Comparison of ENCODE assay signal across 1 cellular context in genomic region chr19:38729653-38730469, GRCh38.
TF ChIP-seq lines count a peak whose summit lies in the region.

No MANE protein-coding gene starts in this region.

TF ChIP-seq in HepG2, 621 proteins besides CTCF, POLR2A, EP300 and RAD21 (continued from another document and continues in another):
- TF ChIP-seq UBTF (CRISPR knock-in tag; IDR thresholded peaks at IDR 0.05) (no peak), HOXA9 (CRISPR knock-in tag; IDR thresholded peaks at IDR 0.05; ENCODE audit: borderline replicate concordance) (no peak), NBN (conservative IDR thresholded peaks at IDR 0.05) (no peak), ZNF558 (CRISPR knock-in tag; IDR thresholded peaks at IDR 0.05; ENCODE audit: borderline replicate concordance) (no peak), ELF3 (CRISPR knock-in tag; IDR thresholded peaks at IDR 0.05) (0 out of 2 replicates have a peak, but pooled peaks have one; percentile 36), SUZ12 (IDR thresholded peaks at IDR 0.05; ENCODE audit: low read depth, low read length) (no peak), DR1 (CRISPR knock-in tag; IDR thresholded peaks at IDR 0.05) (no peak), KAT2B (IDR thresholded peaks at IDR 0.05; ENCODE audit: borderline replicate concordance, low read depth, low read length) (no peak), STAT5B (CRISPR knock-in tag; IDR thresholded peaks at IDR 0.05) (no peak), ZSCAN12 (CRISPR knock-in tag; IDR thresholded peaks at IDR 0.05) (no peak), TCF12 (IDR thresholded peaks at IDR 0.05) (no peak), TCF12 (CRISPR knock-in tag; IDR thresholded peaks at IDR 0.05) (no peak), ZSCAN30 (CRISPR knock-in tag; IDR thresholded peaks at IDR 0.05) (no peak), ZNF530 (CRISPR knock-in tag; IDR thresholded peaks at IDR 0.05; ENCODE audit: low read depth) (no peak), ZNF557 (CRISPR knock-in tag; IDR thresholded peaks at IDR 0.05) (no peak), THAP11 (CRISPR knock-in tag; IDR thresholded peaks at IDR 0.05) (peak; percentile 31; the same call in 1 of the 2 replicates), RARA (CRISPR knock-in tag; IDR thresholded peaks at IDR 0.05) (no peak), HMGA1 (CRISPR knock-in tag; conservative IDR thresholded peaks at IDR 0.05) (no peak), ZNF329 (CRISPR knock-in tag; IDR thresholded peaks at IDR 0.05; ENCODE audit: low read depth) (no peak), ZNF224 (CRISPR knock-in tag; IDR thresholded peaks at IDR 0.05) (no peak), RXRA (CRISPR knock-in tag; IDR thresholded peaks at IDR 0.05) (0 out of 2 replicates have a peak, but pooled peaks have one; percentile 30), YEATS2 (CRISPR knock-in tag; IDR thresholded peaks at IDR 0.05; ENCODE audit: borderline replicate concordance) (no peak), NCOA2 (CRISPR knock-in tag; IDR thresholded peaks at IDR 0.05) (no peak), RORA (CRISPR knock-in tag; IDR thresholded peaks at IDR 0.05) (no peak), EZH2 (conservative IDR thresholded peaks at IDR 0.05; ENCODE audit: low read depth, low read length) (no peak), TBL1XR1 (IDR thresholded peaks at IDR 0.05; ENCODE audit: borderline replicate concordance, low read length, partially characterized antibody) (no peak), ZC3H13 (CRISPR knock-in tag; IDR thresholded peaks at IDR 0.05) (no peak), SOX6 (IDR thresholded peaks at IDR 0.05) (no peak), SOX6 (CRISPR knock-in tag; IDR thresholded peaks at IDR 0.05) (peak; percentile 31; the same call in 1 of the 2 replicates), ZNF616 (CRISPR knock-in tag; IDR thresholded peaks at IDR 0.05; ENCODE audit: low read depth) (no peak), ZNF331 (CRISPR knock-in tag; IDR thresholded peaks at IDR 0.05) (0 out of 2 replicates have a peak, but pooled peaks have one; percentile 17), ZNF282 (IDR thresholded peaks at IDR 0.05; ENCODE audit: partially characterized antibody) (no peak), HNRNPL (IDR thresholded peaks at IDR 0.05; ENCODE audit: low read depth, low read length) (no peak), ZNF564 (CRISPR knock-in tag; IDR thresholded peaks at IDR 0.05) (no peak), FOXK2 (IDR thresholded peaks at IDR 0.05) (no peak), ZBTB49 (CRISPR knock-in tag; IDR thresholded peaks at IDR 0.05; ENCODE audit: borderline replicate concordance) (no peak), ZNF30 (CRISPR knock-in tag; IDR thresholded peaks at IDR 0.05) (no peak), ZNF10 (CRISPR knock-in tag; IDR thresholded peaks at IDR 0.05; ENCODE audit: borderline replicate concordance, low read depth) (no peak), ZNF292 (CRISPR knock-in tag; IDR thresholded peaks at IDR 0.05; ENCODE audit: borderline replicate concordance, low read depth) (no peak), ZNF432 (CRISPR knock-in tag; IDR thresholded peaks at IDR 0.05; ENCODE audit: borderline replicate concordance) (no peak), ZNF674 (CRISPR knock-in tag; IDR thresholded peaks at IDR 0.05; ENCODE audit: low read depth) (no peak), KDM5B (CRISPR knock-in tag; IDR thresholded peaks at IDR 0.05; ENCODE audit: borderline replicate concordance) (no peak), SNAPC2 (CRISPR knock-in tag; IDR thresholded peaks at IDR 0.05) (no peak)
- TF ChIP-seq, protein P1, sequence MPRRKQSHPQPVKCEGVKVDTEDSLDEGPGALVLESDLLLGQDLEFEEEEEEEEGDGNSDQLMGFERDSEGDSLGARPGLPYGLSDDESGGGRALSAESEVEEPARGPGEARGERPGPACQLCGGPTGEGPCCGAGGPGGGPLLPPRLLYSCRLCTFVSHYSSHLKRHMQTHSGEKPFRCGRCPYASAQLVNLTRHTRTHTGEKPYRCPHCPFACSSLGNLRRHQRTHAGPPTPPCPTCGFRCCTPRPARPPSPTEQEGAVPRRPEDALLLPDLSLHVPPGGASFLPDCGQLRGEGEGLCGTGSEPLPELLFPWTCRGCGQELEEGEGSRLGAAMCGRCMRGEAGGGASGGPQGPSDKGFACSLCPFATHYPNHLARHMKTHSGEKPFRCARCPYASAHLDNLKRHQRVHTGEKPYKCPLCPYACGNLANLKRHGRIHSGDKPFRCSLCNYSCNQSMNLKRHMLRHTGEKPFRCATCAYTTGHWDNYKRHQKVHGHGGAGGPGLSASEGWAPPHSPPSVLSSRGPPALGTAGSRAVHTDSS (CRISPR knock-in tag; conservative IDR thresholded peaks at IDR 0.05), result no peak
- TF ChIP-seq, protein P2, sequence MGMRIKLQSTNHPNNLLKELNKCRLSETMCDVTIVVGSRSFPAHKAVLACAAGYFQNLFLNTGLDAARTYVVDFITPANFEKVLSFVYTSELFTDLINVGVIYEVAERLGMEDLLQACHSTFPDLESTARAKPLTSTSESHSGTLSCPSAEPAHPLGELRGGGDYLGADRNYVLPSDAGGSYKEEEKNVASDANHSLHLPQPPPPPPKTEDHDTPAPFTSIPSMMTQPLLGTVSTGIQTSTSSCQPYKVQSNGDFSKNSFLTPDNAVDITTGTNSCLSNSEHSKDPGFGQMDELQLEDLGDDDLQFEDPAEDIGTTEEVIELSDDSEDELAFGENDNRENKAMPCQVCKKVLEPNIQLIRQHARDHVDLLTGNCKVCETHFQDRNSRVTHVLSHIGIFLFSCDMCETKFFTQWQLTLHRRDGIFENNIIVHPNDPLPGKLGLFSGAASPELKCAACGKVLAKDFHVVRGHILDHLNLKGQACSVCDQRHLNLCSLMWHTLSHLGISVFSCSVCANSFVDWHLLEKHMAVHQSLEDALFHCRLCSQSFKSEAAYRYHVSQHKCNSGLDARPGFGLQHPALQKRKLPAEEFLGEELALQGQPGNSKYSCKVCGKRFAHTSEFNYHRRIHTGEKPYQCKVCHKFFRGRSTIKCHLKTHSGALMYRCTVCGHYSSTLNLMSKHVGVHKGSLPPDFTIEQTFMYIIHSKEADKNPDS (CRISPR knock-in tag; IDR thresholded peaks at IDR 0.05), result no peak
- TF ChIP-seq, protein P3, sequence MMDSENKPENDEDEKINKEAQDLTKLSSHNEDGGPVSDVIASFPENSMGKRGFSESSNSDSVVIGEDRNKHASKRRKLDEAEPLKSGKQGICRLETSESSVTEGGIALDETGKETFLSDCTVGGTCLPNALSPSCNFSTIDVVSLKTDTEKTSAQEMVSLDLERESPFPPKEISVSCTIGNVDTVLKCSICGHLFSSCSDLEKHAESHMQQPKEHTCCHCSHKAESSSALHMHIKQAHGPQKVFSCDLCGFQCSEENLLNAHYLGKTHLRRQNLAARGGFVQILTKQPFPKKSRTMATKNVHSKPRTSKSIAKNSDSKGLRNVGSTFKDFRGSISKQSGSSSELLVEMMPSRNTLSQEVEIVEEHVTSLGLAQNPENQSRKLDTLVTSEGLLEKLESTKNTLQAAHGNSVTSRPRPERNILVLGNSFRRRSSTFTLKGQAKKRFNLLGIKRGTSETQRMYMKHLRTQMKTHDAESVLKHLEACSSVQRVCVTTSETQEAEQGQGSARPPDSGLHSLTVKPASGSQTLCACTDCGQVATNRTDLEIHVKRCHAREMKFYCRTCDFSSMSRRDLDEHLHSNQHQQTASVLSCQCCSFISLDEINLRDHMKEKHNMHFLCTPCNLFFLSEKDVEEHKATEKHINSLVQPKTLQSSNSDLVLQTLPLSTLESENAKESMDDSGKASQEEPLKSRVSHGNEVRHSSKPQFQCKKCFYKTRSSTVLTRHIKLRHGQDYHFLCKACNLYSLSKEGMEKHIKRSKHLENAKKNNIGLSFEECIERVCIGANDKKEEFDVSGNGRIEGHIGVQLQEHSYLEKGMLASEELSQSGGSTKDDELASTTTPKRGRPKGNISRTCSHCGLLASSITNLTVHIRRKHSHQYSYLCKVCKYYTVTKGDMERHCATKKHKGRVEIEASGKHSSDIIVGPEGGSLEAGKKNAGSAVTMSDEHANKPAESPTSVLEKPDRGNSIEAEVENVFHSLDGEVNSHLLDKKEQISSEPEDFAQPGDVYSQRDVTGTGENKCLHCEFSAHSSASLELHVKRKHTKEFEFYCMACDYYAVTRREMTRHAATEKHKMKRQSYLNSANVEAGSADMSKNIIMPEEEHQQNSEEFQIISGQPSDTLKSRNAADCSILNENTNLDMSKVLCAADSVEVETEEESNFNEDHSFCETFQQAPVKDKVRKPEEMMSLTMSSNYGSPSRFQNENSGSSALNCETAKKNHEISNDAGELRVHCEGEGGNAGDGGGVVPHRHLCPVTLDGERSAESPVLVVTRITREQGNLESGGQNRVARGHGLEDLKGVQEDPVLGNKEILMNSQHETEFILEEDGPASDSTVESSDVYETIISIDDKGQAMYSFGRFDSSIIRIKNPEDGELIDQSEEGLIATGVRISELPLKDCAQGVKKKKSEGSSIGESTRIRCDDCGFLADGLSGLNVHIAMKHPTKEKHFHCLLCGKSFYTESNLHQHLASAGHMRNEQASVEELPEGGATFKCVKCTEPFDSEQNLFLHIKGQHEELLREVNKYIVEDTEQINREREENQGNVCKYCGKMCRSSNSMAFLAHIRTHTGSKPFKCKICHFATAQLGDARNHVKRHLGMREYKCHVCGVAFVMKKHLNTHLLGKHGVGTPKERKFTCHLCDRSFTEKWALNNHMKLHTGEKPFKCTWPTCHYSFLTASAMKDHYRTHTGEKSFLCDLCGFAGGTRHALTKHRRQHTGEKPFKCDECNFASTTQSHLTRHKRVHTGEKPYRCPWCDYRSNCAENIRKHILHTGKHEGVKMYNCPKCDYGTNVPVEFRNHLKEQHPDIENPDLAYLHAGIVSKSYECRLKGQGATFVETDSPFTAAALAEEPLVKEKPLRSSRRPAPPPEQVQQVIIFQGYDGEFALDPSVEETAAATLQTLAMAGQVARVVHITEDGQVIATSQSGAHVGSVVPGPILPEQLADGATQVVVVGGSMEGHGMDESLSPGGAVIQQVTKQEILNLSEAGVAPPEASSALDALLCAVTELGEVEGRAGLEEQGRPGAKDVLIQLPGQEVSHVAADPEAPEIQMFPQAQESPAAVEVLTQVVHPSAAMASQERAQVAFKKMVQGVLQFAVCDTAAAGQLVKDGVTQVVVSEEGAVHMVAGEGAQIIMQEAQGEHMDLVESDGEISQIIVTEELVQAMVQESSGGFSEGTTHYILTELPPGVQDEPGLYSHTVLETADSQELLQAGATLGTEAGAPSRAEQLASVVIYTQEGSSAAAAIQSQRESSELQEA (CRISPR knock-in tag; IDR thresholded peaks at IDR 0.05; ENCODE audit: not compliant biosample characterization), result no peak
- TF ChIP-seq, protein P4, sequence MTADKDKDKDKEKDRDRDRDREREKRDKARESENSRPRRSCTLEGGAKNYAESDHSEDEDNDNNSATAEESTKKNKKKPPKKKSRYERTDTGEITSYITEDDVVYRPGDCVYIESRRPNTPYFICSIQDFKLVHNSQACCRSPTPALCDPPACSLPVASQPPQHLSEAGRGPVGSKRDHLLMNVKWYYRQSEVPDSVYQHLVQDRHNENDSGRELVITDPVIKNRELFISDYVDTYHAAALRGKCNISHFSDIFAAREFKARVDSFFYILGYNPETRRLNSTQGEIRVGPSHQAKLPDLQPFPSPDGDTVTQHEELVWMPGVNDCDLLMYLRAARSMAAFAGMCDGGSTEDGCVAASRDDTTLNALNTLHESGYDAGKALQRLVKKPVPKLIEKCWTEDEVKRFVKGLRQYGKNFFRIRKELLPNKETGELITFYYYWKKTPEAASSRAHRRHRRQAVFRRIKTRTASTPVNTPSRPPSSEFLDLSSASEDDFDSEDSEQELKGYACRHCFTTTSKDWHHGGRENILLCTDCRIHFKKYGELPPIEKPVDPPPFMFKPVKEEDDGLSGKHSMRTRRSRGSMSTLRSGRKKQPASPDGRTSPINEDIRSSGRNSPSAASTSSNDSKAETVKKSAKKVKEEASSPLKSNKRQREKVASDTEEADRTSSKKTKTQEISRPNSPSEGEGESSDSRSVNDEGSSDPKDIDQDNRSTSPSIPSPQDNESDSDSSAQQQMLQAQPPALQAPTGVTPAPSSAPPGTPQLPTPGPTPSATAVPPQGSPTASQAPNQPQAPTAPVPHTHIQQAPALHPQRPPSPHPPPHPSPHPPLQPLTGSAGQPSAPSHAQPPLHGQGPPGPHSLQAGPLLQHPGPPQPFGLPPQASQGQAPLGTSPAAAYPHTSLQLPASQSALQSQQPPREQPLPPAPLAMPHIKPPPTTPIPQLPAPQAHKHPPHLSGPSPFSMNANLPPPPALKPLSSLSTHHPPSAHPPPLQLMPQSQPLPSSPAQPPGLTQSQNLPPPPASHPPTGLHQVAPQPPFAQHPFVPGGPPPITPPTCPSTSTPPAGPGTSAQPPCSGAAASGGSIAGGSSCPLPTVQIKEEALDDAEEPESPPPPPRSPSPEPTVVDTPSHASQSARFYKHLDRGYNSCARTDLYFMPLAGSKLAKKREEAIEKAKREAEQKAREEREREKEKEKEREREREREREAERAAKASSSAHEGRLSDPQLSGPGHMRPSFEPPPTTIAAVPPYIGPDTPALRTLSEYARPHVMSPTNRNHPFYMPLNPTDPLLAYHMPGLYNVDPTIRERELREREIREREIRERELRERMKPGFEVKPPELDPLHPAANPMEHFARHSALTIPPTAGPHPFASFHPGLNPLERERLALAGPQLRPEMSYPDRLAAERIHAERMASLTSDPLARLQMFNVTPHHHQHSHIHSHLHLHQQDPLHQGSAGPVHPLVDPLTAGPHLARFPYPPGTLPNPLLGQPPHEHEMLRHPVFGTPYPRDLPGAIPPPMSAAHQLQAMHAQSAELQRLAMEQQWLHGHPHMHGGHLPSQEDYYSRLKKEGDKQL (CRISPR knock-in tag; IDR thresholded peaks at IDR 0.05; ENCODE audit: low read depth), result no peak
